Comparison of ENCODE assay signal across 8 cellular contexts in genomic region chr3:171770689-171771620, GRCh38. TPM values are rescaled to one million over a fixed set of nuclear protein-coding genes. Genes with fewer than 3 reads are reported as not detected.
DNase-seq lines count a peak whose midpoint lies in the region; ATAC-seq, FAIRE-seq and TF ChIP-seq lines count a peak whose summit lies in the region.

No MANE protein-coding gene starts in this region.

- no peaks in the 10 kb centered on the region for H3K4me1 Mint-ChIP-seq in activated CD4-positive, alpha-beta memory T cell treated with anti-CD3 and anti-CD28 coated beads, Interleukin-2, amount 10 ng/mL, durations not matched to agents 7 days and 5 days

- H3K4me3 Mint-ChIP-seq in activated CD4-positive, alpha-beta memory T cell treated with anti-CD3 and anti-CD28 coated beads, Interleukin-2, amount 10 ng/mL, durations not matched to agents 7 days and 5 days, result no peak overlapping the region

- H3K27ac ChIP-seq in kidney (ENCODE audit: low read depth in 2 of 2, low read length in 2 of 2), result peak overlapping the region in 1 of 2 donors; percentile 10
- peak overlapping the region; percentile 39 for H3K27ac ChIP-seq in subcutaneous abdominal adipose tissue (ENCODE audit: low read depth, low read length)

- TF ChIP-seq CTCF in kidney (IDR thresholded peaks at IDR 0.05; ENCODE audit: borderline replicate concordance, extremely low read depth, insufficient read depth), result no peak

- no peaks in the 10 kb centered on the region for H3K36me3 ChIP-seq in kidney (ENCODE audit: control insufficient read depth in 1 of 2, insufficient read depth in 2 of 2, low read length in 2 of 2)
- H3K36me3 ChIP-seq in subcutaneous abdominal adipose tissue (ENCODE audit: control insufficient read depth in 5 of 5, insufficient read depth in 5 of 5, low read length in 5 of 5), result no peaks in the 10 kb centered on the region

- H3K4me1 ChIP-seq in kidney (ENCODE audit: control insufficient read depth in 1 of 2, insufficient read depth in 1 of 2, low read depth in 1 of 2, low read length in 2 of 2) (peaks cover 4 to 7% of the 10 kb centered on the region in 2 donors), subcutaneous abdominal adipose tissue (ENCODE audit: control insufficient read depth in 5 of 5, insufficient read depth in 5 of 5, low read length in 5 of 5) (peaks cover 2 to 49% (median 39%) of the 10 kb centered on the region in 5 donors)

- peak; percentile 76 for DNase-seq in A172 (ENCODE audit: low spot score)
- DNase-seq in NCI-H2196 (lab: John Stamatoyannopoulos, UW; ENCODE audit: unreplicated experiment), result peak; percentile 72
- DNase-seq in T47D (ENCODE audit: low read depth in 1 of 2, low spot score in 1 of 2), result peak; percentile 96
- DNase-seq in kidney, result no peak
- no peak for DNase-seq in activated CD4-positive, alpha-beta memory T cell treated with anti-CD3 and anti-CD28 coated beads, Interleukin-2, amount 10 ng/mL, durations not matched to agents 7 days and 5 days
- DNase-seq in activated naive CD4-positive, alpha-beta T cell treated with anti-CD3 and anti-CD28 coated beads, Interleukin-2, amount 50 U/mL, for 16 hours, result no peak

- peak overlapping the region; percentile 61 to 76 for H3K4me3 ChIP-seq in kidney (ENCODE audit: low read length in 2 of 2)
- H3K4me3 ChIP-seq in subcutaneous abdominal adipose tissue (ENCODE audit: low read depth in 1 of 5, low read length in 5 of 5), result peak overlapping the region; percentile 63 to 86 (median 77)

- H3K27me3 Mint-ChIP-seq in activated CD4-positive, alpha-beta memory T cell treated with anti-CD3 and anti-CD28 coated beads, Interleukin-2, amount 10 ng/mL, durations not matched to agents 7 days and 5 days, result peaks cover 9% of the 10 kb centered on the region

- in situ Hi-C loops in T47D (cut with HindIII; ENCODE audit: low pct_unique_long_range_greater_than_20kb, low sequenced_read_pairs), result no loop called here

- FAIRE-seq in kidney (lab: Jason Lieb, UNC), result peak; percentile 37

- ATAC-seq in GM21619 (IDR thresholded peaks at IDR 0.05; ENCODE audit: unreplicated experiment), result peak; percentile 54

- POLR2A ChIA-PET in activated CD4-positive, alpha-beta memory T cell treated with anti-CD3 and anti-CD28 coated beads, Interleukin-2, amount 10 ng/mL, durations not matched to agents 7 days and 5 days (lab: Charles Lee), result no interaction called here

- H3K9me3 Mint-ChIP-seq in activated CD4-positive, alpha-beta memory T cell treated with anti-CD3 and anti-CD28 coated beads, Interleukin-2, amount 10 ng/mL, durations not matched to agents 7 days and 5 days, result no peaks in the 10 kb centered on the region

- H3K27me3 ChIP-seq in subcutaneous abdominal adipose tissue (ENCODE audit: control insufficient read depth in 5 of 5, insufficient read depth in 4 of 5, low read length in 5 of 5), result no peaks in the 10 kb centered on the region

- H3K9ac ChIP-seq in kidney (ENCODE audit: low read length in 2 of 2) (peak overlapping the region in 1 of 2 donors; percentile 21), subcutaneous abdominal adipose tissue (ENCODE audit: low read length in 5 of 5) (peak overlapping the region in 4 of 5 donors; percentile 53 to 79 (median 65))

- H3K36me3 Mint-ChIP-seq in activated CD4-positive, alpha-beta memory T cell treated with anti-CD3 and anti-CD28 coated beads, Interleukin-2, amount 10 ng/mL, durations not matched to agents 7 days and 5 days (ENCODE audit: low read depth), result no peaks in the 10 kb centered on the region

- intact Hi-C loops in kidney (cut with DNase I), result no loop called here

- H3K9me3 ChIP-seq in kidney (ENCODE audit: control insufficient read depth in 1 of 2, low read length in 2 of 2), result no peaks in the 10 kb centered on the region
- no peaks in the 10 kb centered on the region for H3K9me3 ChIP-seq in subcutaneous abdominal adipose tissue (ENCODE audit: control insufficient read depth in 5 of 5, low read length in 5 of 5)

- no peak overlapping the region for H3K27ac Mint-ChIP-seq in activated CD4-positive, alpha-beta memory T cell treated with anti-CD3 and anti-CD28 coated beads, Interleukin-2, amount 10 ng/mL, durations not matched to agents 7 days and 5 days

- CTCF ChIA-PET in activated CD4-positive, alpha-beta memory T cell treated with anti-CD3 and anti-CD28 coated beads, Interleukin-2, amount 10 ng/mL, durations not matched to agents 7 days and 5 days (lab: Charles Lee), result interaction anchor here (0.7 to 2.5 kb wide), 9 partner anchors 13 to 809 kb away, joined by 3 to 18 read pairs (median 7); partner anchors contain the start of gene TNIK

RNA-seq across cellular contexts. Expression of gene PLD1, which starts 39.3 kb away (rescaled TPM):
- 11.0 and 15.9 TPM in 2 replicates for total RNA-seq in A172 (2014; rRNA removed; shearing (Covaris generic))
- total RNA-seq in kidney, result 24.3 TPM
- polyA plus RNA-seq in kidney (ENCODE audit: insufficient read depth, low read depth, low replicate concordance), result 11.2 TPM
- 1 to 10 TPM; 3.1 to 4.1 TPM for total RNA-seq in activated CD4-positive, alpha-beta memory T cell treated with anti-CD3 and anti-CD28 coated beads, Interleukin-2, amount 10 ng/mL, durations not matched to agents 7 days and 5 days

Comparison
In these comparisons a context has a peak if more than half of its experiments do, and no peak if none do; other contexts are left out.
1. DNase-seq: peak in A172 (single experiment), NCI-H2196 (single experiment) and T47D (2 of 2); none in kidney (single experiment), activated CD4-positive, alpha-beta memory T cell treated with anti-CD3 and anti-CD28 coated beads, Interleukin-2, amount 10 ng/mL, durations not matched to agents 7 days and 5 days (single experiment) and activated naive CD4-positive, alpha-beta T cell treated with anti-CD3 and anti-CD28 coated beads, Interleukin-2, amount 50 U/mL, for 16 hours (single experiment).